8 cellular contexts compared by ENCODE assay signal in genomic region chr9:87497604-87498045, GRCh38. TPM values are rescaled to one million over a fixed set of nuclear protein-coding genes. Genes with fewer than 3 reads are reported as not detected.
DNase-seq lines count a peak whose midpoint lies in the region; ATAC-seq and TF ChIP-seq lines count a peak whose summit lies in the region.

DAPK1 (plus strand) TSS chr9:87497867; CDS start chr9:87499078, 1,211 bp downstream.

- DNase-seq in NCI-H2029 (lab: John Stamatoyannopoulos, UW) = peak; percentile 44
- DNase-seq in NCI-H2029 treated with DMSO at 0.1 percent for 48 hours (lab: John Stamatoyannopoulos, UW) = no peak
- DNase-seq in H7 = peak; percentile 96
- DNase-seq in NCI-H1930 (lab: John Stamatoyannopoulos, UW) = peak; percentile 47 to 55
- DNase-seq in astrocyte of the spinal cord (ENCODE audit: low read depth, low spot score) = peak; percentile 32
- peak; percentile 77 for DNase-seq in sciatic nerve (ENCODE audit: low spot score)
- no peak for DNase-seq in middle frontal gyrus (ENCODE audit: extremely low spot score, low spot score)

- H3K36me3 ChIP-seq in H7 (replicated peaks; ENCODE audit: control insufficient read depth, insufficient read depth, low read length) = no peaks in the 10 kb centered on the region; the same call in none of the 2 replicates
- no peaks in the 10 kb centered on the region for H3K36me3 ChIP-seq in iPS-15b (ENCODE audit: control insufficient read depth, insufficient read depth, low read length)

- H3K4me3 ChIP-seq in H7 (ENCODE audit: insufficient read depth, low read depth, low read length) = peak within 1 kb of the TSS; percentile 88
- H3K4me3 ChIP-seq in astrocyte of the spinal cord (ENCODE audit: low read depth, low read length) = peak within 1 kb of the TSS; percentile 57
- H3K4me3 ChIP-seq in iPS-15b (ENCODE audit: low read depth, low read length) = peak within 1 kb of the TSS; percentile 78

- H3K4me1 ChIP-seq in iPS-15b (ENCODE audit: control insufficient read depth, insufficient read depth, low read length) = no peaks in the 10 kb centered on the region

- TF ChIP-seq CTCF in astrocyte of the spinal cord (IDR thresholded peaks at IDR 0.05; ENCODE audit: low read depth, low read length) = peak; percentile 2

- H3K27me3 ChIP-seq in H7 (ENCODE audit: control insufficient read depth, insufficient read depth, low read length) = peaks cover 2% of the 10 kb centered on the region; the same call in 1 of the 2 replicates
- peaks cover 9% of the 10 kb centered on the region for H3K27me3 ChIP-seq in iPS-15b (ENCODE audit: control insufficient read depth, insufficient read depth, low read length)

- H3K9ac ChIP-seq in iPS-15b (ENCODE audit: low read depth, low read length) = peak within 1 kb of the TSS; percentile 83

- ATAC-seq in sciatic nerve = peak; percentile 78

- intact Hi-C loops in sciatic nerve (cut with DNase I) = no loop called here

- no peaks in the 10 kb centered on the region for H3K9me3 ChIP-seq in iPS-15b (ENCODE audit: control insufficient read depth, insufficient read depth, low read length)

- in situ Hi-C loops in astrocyte of the spinal cord (cut with HindIII; ENCODE audit: low sequenced_read_pairs) = no loop called here

RNA-seq across cellular contexts. Expression of gene DAPK1, which starts in this region (rescaled TPM):
- 48.8 and 58.5 TPM in 2 replicates for total RNA-seq in H7 (2014; rRNA removed; shearing (Covaris generic))
- 71.1 TPM for total RNA-seq in sciatic nerve

Comparison
In these comparisons a context has a peak if more than half of its experiments do, and no peak if none do; other contexts are left out.
1. DNase-seq: peak in NCI-H2029 (single experiment), H7 (single experiment), NCI-H1930 (2 of 2), astrocyte of the spinal cord (single experiment) and sciatic nerve (single experiment); none in NCI-H2029 treated with DMSO at 0.1 percent for 48 hours (single experiment) and middle frontal gyrus (single experiment).
2. Peak in every context shown above with its lines, with median percentiles within 50 percentile points of each other: H3K4me3 ChIP-seq.